ENCODE assay signal across 1 cellular context in the genomic region with DNA sequence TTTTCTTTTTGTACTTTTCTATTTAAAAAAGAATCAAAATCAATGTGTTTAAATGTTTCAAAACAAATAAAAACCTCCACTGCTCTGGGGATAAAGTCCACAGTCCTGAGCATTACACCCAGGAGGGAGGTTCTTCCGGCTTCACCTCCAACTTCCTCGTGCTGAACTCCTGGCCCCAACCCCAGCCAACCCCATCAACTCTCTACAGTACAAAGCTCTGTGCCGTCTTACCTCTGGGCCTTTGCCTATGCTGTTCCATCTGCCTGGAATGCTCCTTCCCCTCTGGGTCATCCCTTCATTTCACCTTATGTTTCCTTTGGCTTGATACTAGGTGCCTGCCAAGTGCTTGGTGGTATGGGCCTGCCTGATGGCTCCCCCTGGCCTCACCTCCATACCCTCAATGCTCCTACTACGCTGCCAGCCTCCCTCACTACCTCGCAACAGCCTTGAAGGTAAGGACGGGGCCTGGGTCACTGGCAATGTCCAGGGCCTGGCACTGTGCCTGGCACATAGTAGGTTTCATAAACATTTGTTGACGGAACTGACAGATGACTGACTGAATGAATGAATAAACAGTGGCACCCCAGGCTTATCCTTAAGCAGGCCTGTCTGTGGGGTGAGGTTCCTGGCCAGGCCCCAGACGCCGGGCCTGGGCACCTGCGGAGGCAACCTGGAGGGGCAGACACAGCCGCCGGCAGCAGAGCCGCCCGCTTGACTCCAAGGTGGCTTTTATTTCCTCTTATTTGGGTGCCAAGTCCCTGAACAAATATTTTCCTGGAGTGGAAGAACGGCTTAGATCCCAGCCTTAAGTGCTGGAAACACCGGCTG.
A peak's percentile ranks its signal among the peaks of the same experiment; 100 is the strongest.
TF ChIP-seq lines count a peak whose summit lies in the region.

No MANE protein-coding gene starts in this region.

TF ChIP-seq in HepG2, 621 proteins besides CTCF, POLR2A, EP300 and RAD21 (continued from another document and continues in another):
- TF ChIP-seq, protein P1, sequence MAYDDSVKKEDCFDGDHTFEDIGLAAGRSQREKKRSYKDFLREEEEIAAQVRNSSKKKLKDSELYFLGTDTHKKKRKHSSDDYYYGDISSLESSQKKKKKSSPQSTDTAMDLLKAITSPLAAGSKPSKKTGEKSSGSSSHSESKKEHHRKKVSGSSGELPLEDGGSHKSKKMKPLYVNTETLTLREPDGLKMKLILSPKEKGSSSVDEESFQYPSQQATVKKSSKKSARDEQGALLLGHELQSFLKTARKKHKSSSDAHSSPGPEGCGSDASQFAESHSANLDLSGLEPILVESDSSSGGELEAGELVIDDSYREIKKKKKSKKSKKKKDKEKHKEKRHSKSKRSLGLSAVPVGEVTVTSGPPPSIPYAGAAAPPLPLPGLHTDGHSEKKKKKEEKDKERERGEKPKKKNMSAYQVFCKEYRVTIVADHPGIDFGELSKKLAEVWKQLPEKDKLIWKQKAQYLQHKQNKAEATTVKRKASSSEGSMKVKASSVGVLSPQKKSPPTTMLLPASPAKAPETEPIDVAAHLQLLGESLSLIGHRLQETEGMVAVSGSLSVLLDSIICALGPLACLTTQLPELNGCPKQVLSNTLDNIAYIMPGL (CRISPR knock-in tag; IDR thresholded peaks at IDR 0.05; ENCODE audit: borderline replicate concordance in 1 of 2, low read depth in 1 of 2) = peak in 1 of 2 experiments; percentile 49; a peak in 1 of 4 replicates
- TF ChIP-seq XBP1 (CRISPR knock-in tag; IDR thresholded peaks at IDR 0.05) (no peak), HHEX (CRISPR knock-in tag; IDR thresholded peaks at IDR 0.05) (no peak), PAX8 (CRISPR knock-in tag; IDR thresholded peaks at IDR 0.05; ENCODE audit: borderline replicate concordance) (peak; percentile 92; the same call in 1 of the 2 replicates), NR2F2 (IDR thresholded peaks at IDR 0.05; ENCODE audit: borderline replicate concordance, low read depth) (peak; percentile 83), ZNF121 (CRISPR knock-in tag; IDR thresholded peaks at IDR 0.05) (no peak; the same call in none of the 2 replicates), ZNF570 (CRISPR knock-in tag; IDR thresholded peaks at IDR 0.05; ENCODE audit: borderline replicate concordance) (0 out of 2 replicates have a peak, but pooled peaks have one; percentile 84), PPARG (CRISPR knock-in tag; conservative IDR thresholded peaks at IDR 0.05) (peak; percentile 46), SRF (IDR thresholded peaks at IDR 0.05; ENCODE audit: low read depth, low read length) (no peak), ATF1 (CRISPR knock-in tag; IDR thresholded peaks at IDR 0.05) (no peak), CREM (IDR thresholded peaks at IDR 0.05) (peak; percentile 52; the same call in 1 of the 2 replicates), CREM (CRISPR knock-in tag; IDR thresholded peaks at IDR 0.05) (no peak), ZBTB8A (CRISPR knock-in tag; IDR thresholded peaks at IDR 0.05; ENCODE audit: borderline replicate concordance, low read depth) (no peak), NFKB2 (CRISPR knock-in tag; IDR thresholded peaks at IDR 0.05; ENCODE audit: borderline replicate concordance) (no peak), ZNF652 (CRISPR knock-in tag; IDR thresholded peaks at IDR 0.05; ENCODE audit: borderline replicate concordance, low read depth) (no peak; the same call in 1 of the 2 replicates), TGIF2 (CRISPR knock-in tag; IDR thresholded peaks at IDR 0.05) (no peak), ZNF567 (CRISPR knock-in tag; IDR thresholded peaks at IDR 0.05; ENCODE audit: borderline replicate concordance) (0 out of 2 replicates have a peak, but pooled peaks have one; percentile 15), HMG20B (CRISPR knock-in tag; conservative IDR thresholded peaks at IDR 0.05) (0 out of 2 replicates have a peak, but pooled peaks have one; percentile 51), MAFF (IDR thresholded peaks at IDR 0.05; ENCODE audit: low read depth, low read length) (no peak), TBL1XR1 (IDR thresholded peaks at IDR 0.05; ENCODE audit: borderline replicate concordance, low read length, partially characterized antibody) (no peak), GPN1 (CRISPR knock-in tag; IDR thresholded peaks at IDR 0.05; ENCODE audit: borderline replicate concordance) (no peak), MAFK (conservative IDR thresholded peaks at IDR 0.05 in 1 of 2, IDR thresholded peaks at IDR 0.05 in 1 of 2; ENCODE audit: low read length in 2 of 2) (no peak), ZNF33B (CRISPR knock-in tag; IDR thresholded peaks at IDR 0.05) (no peak), SP140L (CRISPR knock-in tag; IDR thresholded peaks at IDR 0.05; ENCODE audit: borderline replicate concordance) (no peak), ZNF772 (CRISPR knock-in tag; IDR thresholded peaks at IDR 0.05) (peak; percentile 96), FOXK1 (CRISPR knock-in tag; IDR thresholded peaks at IDR 0.05; ENCODE audit: borderline replicate concordance, low read depth) (no peak; the same call in 1 of the 2 replicates), ZFP36L1 (CRISPR knock-in tag; IDR thresholded peaks at IDR 0.05) (no peak; the same call in 1 of the 2 replicates), ZKSCAN5 (CRISPR knock-in tag; IDR thresholded peaks at IDR 0.05) (peak; percentile 99), ZKSCAN8 (CRISPR knock-in tag; IDR thresholded peaks at IDR 0.05; ENCODE audit: borderline replicate concordance) (no peak; the same call in 1 of the 2 replicates), EZH2 (conservative IDR thresholded peaks at IDR 0.05; ENCODE audit: low read depth, low read length) (no peak), ZNF543 (CRISPR knock-in tag; IDR thresholded peaks at IDR 0.05) (peak; percentile 66; the same call in 1 of the 2 replicates), ZFP1 (CRISPR knock-in tag; IDR thresholded peaks at IDR 0.05) (peak; percentile 86), ZNF878 (CRISPR knock-in tag; IDR thresholded peaks at IDR 0.05) (peak; percentile 92; the same call in 1 of the 2 replicates), YY1 (IDR thresholded peaks at IDR 0.05; ENCODE audit: insufficient read depth, insufficient replicate concordance, low read depth, low read length) (peak; percentile 24), ZBTB7B (CRISPR knock-in tag; IDR thresholded peaks at IDR 0.05) (peak; percentile 75; the same call in 1 of the 2 replicates), ATAD3A (CRISPR knock-in tag; IDR thresholded peaks at IDR 0.05) (no peak), NAIF1 (CRISPR knock-in tag; IDR thresholded peaks at IDR 0.05; ENCODE audit: borderline replicate concordance) (no peak), THYN1 (CRISPR knock-in tag; IDR thresholded peaks at IDR 0.05; ENCODE audit: borderline replicate concordance, low read depth) (no peak), HES4 (CRISPR knock-in tag; IDR thresholded peaks at IDR 0.05; ENCODE audit: borderline replicate concordance) (no peak; the same call in 1 of the 2 replicates), ZNF546 (CRISPR knock-in tag; conservative IDR thresholded peaks at IDR 0.05) (no peak), KLF15 (CRISPR knock-in tag; IDR thresholded peaks at IDR 0.05; ENCODE audit: borderline replicate concordance) (no peak), PRPF4 (IDR thresholded peaks at IDR 0.05; ENCODE audit: low read depth, low read length, poor library complexity, severe bottlenecking) (no peak), MAFG (CRISPR knock-in tag; IDR thresholded peaks at IDR 0.05) (no peak)
- TF ChIP-seq, protein P2, sequence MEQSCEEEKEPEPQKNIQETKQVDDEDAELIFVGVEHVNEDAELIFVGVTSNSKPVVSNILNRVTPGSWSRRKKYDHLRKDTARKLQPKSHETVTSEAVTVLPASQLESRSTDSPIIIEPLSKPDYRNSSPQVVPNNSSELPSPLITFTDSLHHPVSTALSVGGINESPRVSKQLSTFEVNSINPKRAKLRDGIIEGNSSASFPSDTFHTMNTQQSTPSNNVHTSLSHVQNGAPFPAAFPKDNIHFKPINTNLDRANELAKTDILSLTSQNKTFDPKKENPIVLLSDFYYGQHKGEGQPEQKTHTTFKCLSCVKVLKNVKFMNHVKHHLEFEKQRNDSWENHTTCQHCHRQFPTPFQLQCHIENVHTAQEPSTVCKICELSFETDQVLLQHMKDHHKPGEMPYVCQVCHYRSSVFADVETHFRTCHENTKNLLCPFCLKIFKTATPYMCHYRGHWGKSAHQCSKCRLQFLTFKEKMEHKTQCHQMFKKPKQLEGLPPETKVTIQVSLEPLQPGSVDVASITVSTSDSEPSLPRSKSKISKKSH (CRISPR knock-in tag; IDR thresholded peaks at IDR 0.05; ENCODE audit: borderline replicate concordance) = no peak
- TF ChIP-seq, protein P3, sequence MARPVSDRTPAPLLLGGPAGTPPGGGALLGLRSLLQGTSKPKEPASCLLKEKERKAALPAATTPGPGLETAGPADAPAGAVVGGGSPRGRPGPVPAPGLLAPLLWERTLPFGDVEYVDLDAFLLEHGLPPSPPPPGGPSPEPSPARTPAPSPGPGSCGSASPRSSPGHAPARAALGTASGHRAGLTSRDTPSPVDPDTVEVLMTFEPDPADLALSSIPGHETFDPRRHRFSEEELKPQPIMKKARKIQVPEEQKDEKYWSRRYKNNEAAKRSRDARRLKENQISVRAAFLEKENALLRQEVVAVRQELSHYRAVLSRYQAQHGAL (CRISPR knock-in tag; IDR thresholded peaks at IDR 0.05; ENCODE audit: not compliant biosample characterization) = no peak
- TF ChIP-seq, protein P4, sequence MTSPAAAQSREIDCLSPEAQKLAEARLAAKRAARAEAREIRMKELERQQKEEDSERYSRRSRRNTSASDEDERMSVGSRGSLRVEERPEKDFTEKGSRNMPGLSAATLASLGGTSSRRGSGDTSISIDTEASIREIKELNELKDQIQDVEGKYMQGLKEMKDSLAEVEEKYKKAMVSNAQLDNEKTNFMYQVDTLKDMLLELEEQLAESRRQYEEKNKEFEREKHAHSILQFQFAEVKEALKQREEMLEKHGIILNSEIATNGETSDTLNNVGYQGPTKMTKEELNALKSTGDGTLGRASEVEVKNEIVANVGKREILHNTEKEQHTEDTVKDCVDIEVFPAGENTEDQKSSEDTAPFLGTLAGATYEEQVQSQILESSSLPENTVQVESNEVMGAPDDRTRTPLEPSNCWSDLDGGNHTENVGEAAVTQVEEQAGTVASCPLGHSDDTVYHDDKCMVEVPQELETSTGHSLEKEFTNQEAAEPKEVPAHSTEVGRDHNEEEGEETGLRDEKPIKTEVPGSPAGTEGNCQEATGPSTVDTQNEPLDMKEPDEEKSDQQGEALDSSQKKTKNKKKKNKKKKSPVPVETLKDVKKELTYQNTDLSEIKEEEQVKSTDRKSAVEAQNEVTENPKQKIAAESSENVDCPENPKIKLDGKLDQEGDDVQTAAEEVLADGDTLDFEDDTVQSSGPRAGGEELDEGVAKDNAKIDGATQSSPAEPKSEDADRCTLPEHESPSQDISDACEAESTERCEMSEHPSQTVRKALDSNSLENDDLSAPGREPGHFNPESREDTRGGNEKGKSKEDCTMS (CRISPR knock-in tag; conservative IDR thresholded peaks at IDR 0.05) = no peak
- TF ChIP-seq, protein P5, sequence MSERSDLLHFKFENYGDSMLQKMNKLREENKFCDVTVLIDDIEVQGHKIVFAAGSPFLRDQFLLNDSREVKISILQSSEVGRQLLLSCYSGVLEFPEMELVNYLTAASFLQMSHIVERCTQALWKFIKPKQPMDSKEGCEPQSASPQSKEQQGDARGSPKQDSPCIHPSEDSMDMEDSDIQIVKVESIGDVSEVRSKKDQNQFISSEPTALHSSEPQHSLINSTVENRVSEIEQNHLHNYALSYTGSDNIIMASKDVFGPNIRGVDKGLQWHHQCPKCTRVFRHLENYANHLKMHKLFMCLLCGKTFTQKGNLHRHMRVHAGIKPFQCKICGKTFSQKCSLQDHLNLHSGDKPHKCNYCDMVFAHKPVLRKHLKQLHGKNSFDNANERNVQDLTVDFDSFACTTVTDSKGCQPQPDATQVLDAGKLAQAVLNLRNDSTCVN (CRISPR knock-in tag; IDR thresholded peaks at IDR 0.05; ENCODE audit: borderline replicate concordance) = peak; percentile 69; the same call in 1 of the 2 replicates
- TF ChIP-seq, protein P6, sequence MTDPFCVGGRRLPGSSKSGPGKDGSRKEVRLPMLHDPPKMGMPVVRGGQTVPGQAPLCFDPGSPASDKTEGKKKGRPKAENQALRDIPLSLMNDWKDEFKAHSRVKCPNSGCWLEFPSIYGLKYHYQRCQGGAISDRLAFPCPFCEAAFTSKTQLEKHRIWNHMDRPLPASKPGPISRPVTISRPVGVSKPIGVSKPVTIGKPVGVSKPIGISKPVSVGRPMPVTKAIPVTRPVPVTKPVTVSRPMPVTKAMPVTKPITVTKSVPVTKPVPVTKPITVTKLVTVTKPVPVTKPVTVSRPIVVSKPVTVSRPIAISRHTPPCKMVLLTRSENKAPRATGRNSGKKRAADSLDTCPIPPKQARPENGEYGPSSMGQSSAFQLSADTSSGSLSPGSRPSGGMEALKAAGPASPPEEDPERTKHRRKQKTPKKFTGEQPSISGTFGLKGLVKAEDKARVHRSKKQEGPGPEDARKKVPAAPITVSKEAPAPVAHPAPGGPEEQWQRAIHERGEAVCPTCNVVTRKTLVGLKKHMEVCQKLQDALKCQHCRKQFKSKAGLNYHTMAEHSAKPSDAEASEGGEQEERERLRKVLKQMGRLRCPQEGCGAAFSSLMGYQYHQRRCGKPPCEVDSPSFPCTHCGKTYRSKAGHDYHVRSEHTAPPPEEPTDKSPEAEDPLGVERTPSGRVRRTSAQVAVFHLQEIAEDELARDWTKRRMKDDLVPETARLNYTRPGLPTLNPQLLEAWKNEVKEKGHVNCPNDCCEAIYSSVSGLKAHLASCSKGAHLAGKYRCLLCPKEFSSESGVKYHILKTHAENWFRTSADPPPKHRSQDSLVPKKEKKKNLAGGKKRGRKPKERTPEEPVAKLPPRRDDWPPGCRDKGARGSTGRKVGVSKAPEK (CRISPR knock-in tag; IDR thresholded peaks at IDR 0.05; ENCODE audit: borderline replicate concordance) = peak; percentile 14; the same call in 1 of the 2 replicates
- TF ChIP-seq, protein P7, sequence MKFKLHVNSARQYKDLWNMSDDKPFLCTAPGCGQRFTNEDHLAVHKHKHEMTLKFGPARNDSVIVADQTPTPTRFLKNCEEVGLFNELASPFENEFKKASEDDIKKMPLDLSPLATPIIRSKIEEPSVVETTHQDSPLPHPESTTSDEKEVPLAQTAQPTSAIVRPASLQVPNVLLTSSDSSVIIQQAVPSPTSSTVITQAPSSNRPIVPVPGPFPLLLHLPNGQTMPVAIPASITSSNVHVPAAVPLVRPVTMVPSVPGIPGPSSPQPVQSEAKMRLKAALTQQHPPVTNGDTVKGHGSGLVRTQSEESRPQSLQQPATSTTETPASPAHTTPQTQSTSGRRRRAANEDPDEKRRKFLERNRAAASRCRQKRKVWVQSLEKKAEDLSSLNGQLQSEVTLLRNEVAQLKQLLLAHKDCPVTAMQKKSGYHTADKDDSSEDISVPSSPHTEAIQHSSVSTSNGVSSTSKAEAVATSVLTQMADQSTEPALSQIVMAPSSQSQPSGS (CRISPR knock-in tag; IDR thresholded peaks at IDR 0.05) = 0 out of 2 replicates have a peak, but pooled peaks have one; percentile 17
- TF ChIP-seq, protein P8, sequence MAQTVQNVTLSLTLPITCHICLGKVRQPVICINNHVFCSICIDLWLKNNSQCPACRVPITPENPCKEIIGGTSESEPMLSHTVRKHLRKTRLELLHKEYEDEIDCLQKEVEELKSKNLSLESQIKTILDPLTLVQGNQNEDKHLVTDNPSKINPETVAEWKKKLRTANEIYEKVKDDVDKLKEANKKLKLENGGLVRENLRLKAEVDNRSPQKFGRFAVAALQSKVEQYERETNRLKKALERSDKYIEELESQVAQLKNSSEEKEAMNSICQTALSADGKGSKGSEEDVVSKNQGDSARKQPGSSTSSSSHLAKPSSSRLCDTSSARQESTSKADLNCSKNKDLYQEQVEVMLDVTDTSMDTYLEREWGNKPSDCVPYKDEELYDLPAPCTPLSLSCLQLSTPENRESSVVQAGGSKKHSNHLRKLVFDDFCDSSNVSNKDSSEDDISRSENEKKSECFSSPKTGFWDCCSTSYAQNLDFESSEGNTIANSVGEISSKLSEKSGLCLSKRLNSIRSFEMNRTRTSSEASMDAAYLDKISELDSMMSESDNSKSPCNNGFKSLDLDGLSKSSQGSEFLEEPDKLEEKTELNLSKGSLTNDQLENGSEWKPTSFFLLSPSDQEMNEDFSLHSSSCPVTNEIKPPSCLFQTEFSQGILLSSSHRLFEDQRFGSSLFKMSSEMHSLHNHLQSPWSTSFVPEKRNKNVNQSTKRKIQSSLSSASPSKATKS (CRISPR knock-in tag; IDR thresholded peaks at IDR 0.05) = no peak
